Comparison of ENCODE assay signal across 22 cellular contexts in genomic region chr1:154579382-154579781, GRCh38. TPM values are rescaled to one million over a fixed set of nuclear protein-coding genes. Genes with fewer than 3 reads are reported as not detected.
"Had no signal": no experiment of that assay in that cellular context is flagged by ENCODE, and none has a peak within 500 bp of the region (broad histone marks: within the 10 kb centered on the region; RNA-seq: fewer than 3 reads in every experiment).

No MANE protein-coding gene starts in this region.

- H3K27me3 Mint-ChIP-seq: activated naive CD4-positive, alpha-beta T cell treated with anti-CD3 and anti-CD28 coated beads, Interleukin-2, amount 50 U/mL, for 24 hours; T-cell had no signal

- H3K4me1 ChIP-seq: body of pancreas, thyroid gland had no signal

- H3K9me3 ChIP-seq: body of pancreas, thyroid gland had no signal

- H3K9me3 Mint-ChIP-seq: activated naive CD4-positive, alpha-beta T cell treated with anti-CD3 and anti-CD28 coated beads, Interleukin-2, amount 50 U/mL, for 24 hours; activated T-cell treated with anti-CD3 and anti-CD28 coated beads, Interleukin-2, amount 50 U/mL, for 72 hours; endodermal cell; nephron progenitor cell; T-cell had no signal

- FAIRE-seq: colon, frontal cortex, keratinocyte had no signal

- H3K27ac ChIP-seq: body of pancreas, thyroid gland had no signal

- H3K4me3 Mint-ChIP-seq: activated naive CD4-positive, alpha-beta T cell treated with anti-CD3 and anti-CD28 coated beads, Interleukin-2, amount 50 U/mL, for 24 hours; activated T-cell treated with anti-CD3 and anti-CD28 coated beads, Interleukin-2, amount 50 U/mL, for 72 hours; endodermal cell; nephron progenitor cell; T-cell had no signal

- H3K27me3 ChIP-seq: body of pancreas, dorsolateral prefrontal cortex, thyroid gland had no signal

- H3K27ac Mint-ChIP-seq: activated T-cell treated with anti-CD3 and anti-CD28 coated beads, Interleukin-2, amount 50 U/mL, for 72 hours; endodermal cell had no signal

- DNase-seq: activated CD4-positive, alpha-beta T cell treated with anti-CD3 and anti-CD28 coated beads, Interleukin-2, amount 50 U/mL, for 1 hour; activated gamma-delta T cell; activated T-cell treated with anti-CD3 and anti-CD28 coated beads, Interleukin-2, amount 50 U/mL, for 72 hours; body of pancreas; caudate nucleus; dorsolateral prefrontal cortex; erythroblast; midbrain; nephron progenitor cell; retina; stimulated activated naive CD4-positive, alpha-beta T cell; T-cell; T-helper 9 cell; thyroid gland had no signal

- H3K4me3 ChIP-seq: body of pancreas, dorsolateral prefrontal cortex, thyroid gland had no signal

- ATAC-seq: activated T-cell treated with anti-CD3 and anti-CD28 coated beads, Interleukin-2, amount 50 U/mL, for 72 hours; body of pancreas; left lobe of liver; T-cell had no signal

- H3K4me1 Mint-ChIP-seq: activated naive CD4-positive, alpha-beta T cell treated with anti-CD3 and anti-CD28 coated beads, Interleukin-2, amount 50 U/mL, for 24 hours; T-cell had no signal

RNA-seq across cellular contexts. Expression of gene CHRNB2, which starts 11.8 kb away (rescaled TPM):
- total RNA-seq: posterior vena cava, subcutaneous adipose tissue had no signal
